ENCODE assay signal across 11 cellular contexts in genomic region chr5:119321569-119322311, GRCh38. TPM values are rescaled to one million over a fixed set of nuclear protein-coding genes. Genes with fewer than 3 reads are reported as not detected.
DNase-seq lines count a peak whose midpoint lies in the region; ATAC-seq, FAIRE-seq and TF ChIP-seq lines count a peak whose summit lies in the region.
"Had no signal": no experiment of that assay in that cellular context is flagged by ENCODE, and none has a peak within 500 bp of the region (broad histone marks: within the 10 kb centered on the region; RNA-seq: fewer than 3 reads in every experiment).

No MANE protein-coding gene starts in this region.

- no peak for TF ChIP-seq RAD21 in GM12878 (IDR thresholded peaks at IDR 0.05; ENCODE audit: insufficient read depth, low read depth, low read length)

- no peaks in the 10 kb centered on the region for H3K9me2 ChIP-seq in GM23248 (ENCODE audit: insufficient read depth)

- no peak for TF ChIP-seq EP300 in GM12878 (IDR thresholded peaks at IDR 0.05; ENCODE audit: borderline replicate concordance in 1 of 2, control insufficient read depth in 1 of 2, low read depth in 2 of 2, low read length in 2 of 2)

- H4K20me1 ChIP-seq in GM12878 (ENCODE audit: control insufficient read depth, insufficient read depth) (no peaks in the 10 kb centered on the region), GM23248 (ENCODE audit: insufficient read depth) (no peaks in the 10 kb centered on the region)

- CTCF ChIA-PET in activated CD4-positive, alpha-beta T cell treated with anti-CD3 and anti-CD28 coated beads, Interleukin-2, amount 10 ng/mL, durations not matched to agents 7 days and 5 days (lab: Charles Lee): interaction anchor here (0.8 to 1.4 kb wide), 6 partner anchors 8 to 19 kb away, joined by 3 read pairs; no protein-coding TSS in a partner anchor
- CTCF ChIA-PET in GM12878 (lab: Yijun Ruan, JAX): interaction anchor here (0.6 to 2.2 kb wide), 9 partner anchors 8 to 284 kb away, joined by 3 to 12 read pairs (median 3); no protein-coding TSS in a partner anchor

- H3K9me3 ChIP-seq in GM12878 (replicated peaks; ENCODE audit: control insufficient read depth, insufficient read depth, low read length): no peaks in the 10 kb centered on the region
- H3K9me3 ChIP-seq in GM23248 (ENCODE audit: low read depth): no peaks in the 10 kb centered on the region
- H3K9me3 ChIP-seq: vagina had no signal

- in situ Hi-C loops in GM12878 (cut with MboI): loop anchor here (5.0 kb wide), 1 partner anchor 76 kb away; no protein-coding TSS in a partner anchor
- in situ Hi-C loops in GM23248 (cut with MboI): no loop called here

- H3K27ac ChIP-seq in GM12878 (ENCODE audit: control insufficient read depth, insufficient read depth) (peak overlapping the region; percentile 87), GM23248 (no peak overlapping the region)
- H3K27ac ChIP-seq: vagina had no signal

- no peak for TF ChIP-seq CTCF in GM12878 (IDR thresholded peaks at IDR 0.05 in 2 of 3, conservative IDR thresholded peaks at IDR 0.05 in 1 of 3; ENCODE audit: control insufficient read depth in 2 of 3, extremely low read depth in 1 of 3, insufficient read depth in 1 of 3, low read depth in 3 of 3, low read length in 3 of 3)
- no peak for TF ChIP-seq CTCF in progenitor cell of endocrine pancreas (IDR thresholded peaks at IDR 0.05; ENCODE audit: unreplicated experiment)

- H3K9ac ChIP-seq in GM12878 (ENCODE audit: control insufficient read depth, insufficient read depth, low read length) (no peak overlapping the region), GM23248 (no peak overlapping the region)

- H3K79me2 ChIP-seq in GM12878 (ENCODE audit: control insufficient read depth, insufficient read depth, low read length) (peaks cover 87% of the 10 kb centered on the region), GM23248 (ENCODE audit: insufficient read depth) (no peaks in the 10 kb centered on the region)

- no peaks in the 10 kb centered on the region for H3K27me3 Mint-ChIP-seq in activated CD4-positive, alpha-beta T cell treated with anti-CD3 and anti-CD28 coated beads, Interleukin-2, amount 10 ng/mL, durations not matched to agents 7 days and 5 days
- H3K27me3 Mint-ChIP-seq in progenitor cell of endocrine pancreas: no peaks in the 10 kb centered on the region

- TF ChIP-seq POLR2A in GM12878 (IDR thresholded peaks at IDR 0.05; ENCODE audit: low read depth, low read length): no peak

- H3K4me2 ChIP-seq in GM12878 (ENCODE audit: control insufficient read depth, insufficient read depth) (peak overlapping the region; percentile 39; the same call in 1 of the 2 replicates), GM23248 (ENCODE audit: unreplicated experiment) (no peak overlapping the region)

- intact Hi-C loops in GM12878 (cut with micrococcal nuclease; ENCODE audit: unreplicated experiment): no loop called here

- RAD21 ChIA-PET in GM12878 (lab: Charles Lee; ENCODE audit: unreplicated experiment): interaction anchor here (1.7 to 4.0 kb wide), 5 partner anchors 13 to 90 kb away, joined by 5 to 46 read pairs (median 14); no protein-coding TSS in a partner anchor

- peaks cover 45% of the 10 kb centered on the region for H3K36me3 Mint-ChIP-seq in activated CD4-positive, alpha-beta T cell treated with anti-CD3 and anti-CD28 coated beads, Interleukin-2, amount 10 ng/mL, durations not matched to agents 7 days and 5 days (ENCODE audit: low read depth)
- peaks cover 1% of the 10 kb centered on the region for H3K36me3 Mint-ChIP-seq in progenitor cell of endocrine pancreas (ENCODE audit: insufficient read depth)

- BruUV-seq in GM12878 (replicated peaks; lab: Mats Ljungman, UMichigan): no TSS peak

- ATAC-seq in GM12878 (no peak), HG03175 (IDR thresholded peaks at IDR 0.05; ENCODE audit: unreplicated experiment) (no peak)

- H3K9me3 Mint-ChIP-seq in activated CD4-positive, alpha-beta T cell treated with anti-CD3 and anti-CD28 coated beads, Interleukin-2, amount 10 ng/mL, durations not matched to agents 7 days and 5 days: no peaks in the 10 kb centered on the region
- no peaks in the 10 kb centered on the region for H3K9me3 Mint-ChIP-seq in progenitor cell of endocrine pancreas (ENCODE audit: low read depth)
- H3K9me3 Mint-ChIP-seq: neural crest cell had no signal

- peak overlapping the region; percentile 89 for H3K27ac Mint-ChIP-seq in activated CD4-positive, alpha-beta T cell treated with anti-CD3 and anti-CD28 coated beads, Interleukin-2, amount 10 ng/mL, durations not matched to agents 7 days and 5 days
- no peak overlapping the region for H3K27ac Mint-ChIP-seq in progenitor cell of endocrine pancreas

- H3K4me3 Mint-ChIP-seq in activated CD4-positive, alpha-beta T cell treated with anti-CD3 and anti-CD28 coated beads, Interleukin-2, amount 10 ng/mL, durations not matched to agents 7 days and 5 days: peak overlapping the region; percentile 6
- H3K4me3 Mint-ChIP-seq in progenitor cell of endocrine pancreas (ENCODE audit: low read depth): peak overlapping the region; percentile 23
- H3K4me3 Mint-ChIP-seq: neural crest cell had no signal

- DNase-seq in activated CD4-positive, alpha-beta T cell treated with anti-CD3 and anti-CD28 coated beads, Interleukin-2, amount 10 ng/mL, durations not matched to agents 7 days and 5 days: no peak
- no peak for DNase-seq in activated CD4-positive, alpha-beta T cell treated with anti-CD3 and anti-CD28 coated beads, Interleukin-2, amount 50 U/mL, for 48 hours
- DNase-seq in OCI-M2 (lab: John Stamatoyannopoulos, UW; ENCODE audit: unreplicated experiment) (peak; percentile 51), GM12878 (ENCODE audit: low read depth, low spot score) (no peak), progenitor cell of endocrine pancreas (ENCODE audit: low spot score, unreplicated experiment) (no peak), ureter (ENCODE audit: low spot score) (no peak), GM23248 (no peak)
- DNase-seq: Karpas-422 had no signal

- H3K36me3 ChIP-seq in GM12878 (ENCODE audit: control insufficient read depth in 2 of 2, insufficient read depth in 2 of 2, low read length in 1 of 2): 0 out of 4 replicates have a peak, but pooled peaks cover 0 to 2% of the 10 kb centered on the region in 2 experiments
- H3K36me3 ChIP-seq in GM23248 (ENCODE audit: low read depth): no peaks in the 10 kb centered on the region
- H3K36me3 ChIP-seq: vagina had no signal

- FAIRE-seq in GM12878 (lab: Jason Lieb, UNC): no peak

- peaks cover 11% of the 10 kb centered on the region; the same call in 1 of the 2 replicates for H3F3A ChIP-seq in GM23248 (ENCODE audit: insufficient read depth)

- POLR2A ChIA-PET in activated CD4-positive, alpha-beta T cell treated with anti-CD3 and anti-CD28 coated beads, Interleukin-2, amount 10 ng/mL, durations not matched to agents 7 days and 5 days (lab: Charles Lee): interaction anchor here (0.6 to 0.8 kb wide), 2 partner anchors 18 to 48 kb away, joined by 3 to 4 read pairs; no protein-coding TSS in a partner anchor
- POLR2A ChIA-PET in GM12878 (lab: Charles Lee): no interaction called here

- no peaks in the 10 kb centered on the region for H3K27me3 ChIP-seq in GM12878 (replicated peaks in 1 of 2; ENCODE audit: control insufficient read depth in 2 of 2, insufficient read depth in 2 of 2, low read length in 1 of 2)
- H3K27me3 ChIP-seq in GM23248 (replicated peaks; ENCODE audit: insufficient read depth): no peaks in the 10 kb centered on the region
- H3K27me3 ChIP-seq: vagina had no signal

- no peak overlapping the region for H3K4me3 ChIP-seq in GM12878
- H3K4me3 ChIP-seq in GM23248: no peak overlapping the region
- H3K4me3 ChIP-seq: vagina had no signal

- WGBS in GM12878 (ENCODE audit: insufficient coverage, insufficient replicate concordance, low lambda C conversion rate, missing lambda C conversion rate): 77% methylated on average over 6 of the region's 6 CpGs
- 96 to 98% methylated on average over 6 of the region's 6 CpGs for WGBS in GM23248 (ENCODE audit: low coverage in 1 of 2, low lambda C conversion rate in 2 of 2, missing lambda C conversion rate in 2 of 2), 2 experiments

- H2AFZ ChIP-seq in GM12878 (ENCODE audit: control insufficient read depth, low read depth, low read length) (no peak overlapping the region), GM23248 (no peak overlapping the region)

- H3K4me1 ChIP-seq in GM12878 (ENCODE audit: control insufficient read depth, insufficient read depth, low read length): peaks cover 56% of the 10 kb centered on the region
- peaks cover 26% of the 10 kb centered on the region for H3K4me1 ChIP-seq in GM23248 (ENCODE audit: insufficient read depth)

- H3K4me1 Mint-ChIP-seq in activated CD4-positive, alpha-beta T cell treated with anti-CD3 and anti-CD28 coated beads, Interleukin-2, amount 10 ng/mL, durations not matched to agents 7 days and 5 days: peaks cover 89% of the 10 kb centered on the region
- peaks cover 18% of the 10 kb centered on the region for H3K4me1 Mint-ChIP-seq in progenitor cell of endocrine pancreas (ENCODE audit: low read depth)

- SMC1A ChIA-PET in GM12878 (lab: Charles Lee; ENCODE audit: uncharacterized antibody, unreplicated experiment): interaction anchor here (1.0 to 4.2 kb wide), 6 partner anchors 9 to 89 kb away, joined by 3 to 41 read pairs (median 6); no protein-coding TSS in a partner anchor

RNA-seq across cellular contexts. Expression of gene TNFAIP8, which starts 34.1 kb away (rescaled TPM):
- 100 to 1,000 TPM; 167 to 184 TPM for total RNA-seq in activated CD4-positive, alpha-beta T cell treated with anti-CD3 and anti-CD28 coated beads, Interleukin-2, amount 10 ng/mL, durations not matched to agents 7 days and 5 days
- total RNA-seq in GM12878 (2013; cell fraction: nucleolus; rRNA removed): 75.1 and 80.9 TPM in 2 replicates
- total RNA-seq in GM12878 (2014; rRNA removed) (140 and 157 TPM in 2 replicates), GM12878 (2014; rRNA removed; fragmentation: Illumina TruSeq; extraction: Trizol) (178 and 183 TPM in 2 replicates), GM12878 (2021) (116 and 124 TPM in 2 replicates), progenitor cell of endocrine pancreas (8.0 and 9.3 TPM in 2 replicates), ureter (25.3 TPM)
- 51.5 TPM for polyA plus RNA-seq in GM12878 (2011; ENCODE audit: low read depth)
- polyA plus RNA-seq in GM12878 (2011; rRNA removed) (169 and 264 TPM in 2 replicates), GM12878 (2014; fragmentation: Illumina TruSeq; extraction: Trizol) (180 and 219 TPM in 2 replicates), GM12878 (2014; fragmentation: Nextera tagmentation; extraction: Ambion mirVana) (100 to 1,000 TPM; 217 to 324 TPM), GM12878 (2014; rRNA removed) (108 and 144 TPM in 2 replicates), GM12878 (2016; fragmentation: Nextera tagmentation; extraction: Ambion mirVana) (100 to 1,000 TPM; 177 to 181 TPM), GM23248 (2016; fragmentation: Nextera tagmentation; extraction: Ambion mirVana) (10.3 and 10.4 TPM in 2 replicates)
- polyA plus RNA-seq in GM12878 (2011; cell fraction: cytosol; rRNA removed): 66.2 and 70.2 TPM in 2 replicates
- 51.6 and 57.2 TPM in 2 replicates for polyA plus RNA-seq in GM12878 (2011; cell fraction: nucleus; rRNA removed)
- 82.6 and 119 TPM in 2 replicates for polyA plus RNA-seq in GM12878 (2012)
- 69.6 and 132 TPM in 2 replicates for polyA minus RNA-seq in GM12878 (2011; rRNA and poly(A)+ RNA removed)
- polyA minus RNA-seq in GM12878 (2011; cell fraction: cytosol; rRNA and poly(A)+ RNA removed): 56.4 and 60.0 TPM in 2 replicates
- polyA minus RNA-seq in GM12878 (2011; cell fraction: nucleus; rRNA and poly(A)+ RNA removed): 30.6 and 45.0 TPM in 2 replicates
- total RNA-seq in GM23248 (2014; rRNA removed; shearing (Covaris generic)): 9.9 and 14.8 TPM in 2 replicates
